In the genomic region with DNA sequence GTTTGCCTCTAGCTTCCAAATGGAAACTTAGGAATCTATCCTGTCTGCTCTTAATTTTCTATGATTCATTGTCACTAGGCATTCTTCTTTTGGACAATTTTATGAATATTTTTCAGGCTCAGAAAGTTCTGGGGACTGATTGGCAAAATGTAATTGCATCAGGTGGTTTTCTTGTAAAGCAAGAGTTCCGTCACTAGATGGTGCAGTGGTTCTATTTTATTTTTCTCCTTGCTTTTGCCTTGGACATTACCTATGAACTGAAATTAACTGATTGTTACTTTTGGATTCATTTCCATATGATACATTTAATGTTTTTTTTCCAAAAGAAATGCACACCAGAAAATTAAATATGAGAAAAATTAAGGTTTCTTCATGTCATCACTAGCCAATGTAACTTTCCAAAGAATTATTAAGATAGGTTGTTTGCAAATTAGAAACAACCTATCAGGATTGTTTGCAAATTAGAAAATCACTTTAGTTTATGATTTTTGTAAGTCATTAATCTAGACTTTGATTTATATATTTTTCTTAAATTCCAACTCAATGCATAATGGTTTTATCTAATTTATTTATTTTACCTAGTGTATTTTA, we compare ENCODE assay signal across 8 cellular contexts. TPM values are rescaled to one million over a fixed set of nuclear protein-coding genes. Genes with fewer than 3 reads are reported as not detected.
DNase-seq lines count a peak whose midpoint lies in the region; TF ChIP-seq lines count a peak whose summit lies in the region.

No MANE protein-coding gene starts in this region.

- WGBS in hepatocyte (ENCODE audit: low lambda C conversion rate, missing lambda C conversion rate): 9% methylated on average over 1 of the region's 1 CpG
- WGBS in tibial nerve, 2 donors: 15 to 30% methylated on average over 1 of the region's 1 CpG

- no peak overlapping the region for H3K4me3 Mint-ChIP-seq in activated naive CD8-positive, alpha-beta T cell treated with anti-CD3 and anti-CD28 coated beads for 36 hours

- H3K9me2 ChIP-seq in hepatocyte (replicated peaks; ENCODE audit: insufficient read depth): no peaks in the 10 kb centered on the region

- no peaks in the 10 kb centered on the region for H3K36me3 ChIP-seq in KMS-11 (ENCODE audit: insufficient read depth)
- H3K36me3 ChIP-seq in hepatocyte (replicated peaks; ENCODE audit: insufficient read depth, low read depth): no peaks in the 10 kb centered on the region
- no peaks in the 10 kb centered on the region for H3K36me3 ChIP-seq in tibial nerve

- TF ChIP-seq CTCF in KMS-11 (conservative IDR thresholded peaks at IDR 0.05; ENCODE audit: low read depth, low read length) (peak; percentile 76), hepatocyte (IDR thresholded peaks at IDR 0.05; ENCODE audit: poor library complexity) (peak; percentile 77), tibial nerve (IDR thresholded peaks at IDR 0.05) (peak in 4 of 5 experiments; percentile 48 to 69 (median 63))

- H3K9ac ChIP-seq in KMS-11: no peak overlapping the region

- peaks cover 5% of the 10 kb centered on the region for H3K4me1 ChIP-seq in KMS-11 (ENCODE audit: low read depth, poor library complexity, severe bottlenecking)
- peaks cover 7% of the 10 kb centered on the region for H3K4me1 ChIP-seq in hepatocyte (ENCODE audit: insufficient read depth)
- peaks cover 0 to 20% (median 5%) of the 10 kb centered on the region in 4 donors for H3K4me1 ChIP-seq in tibial nerve

- DNase-seq in G401 (ENCODE audit: low spot score): peak; percentile 49
- peak; percentile 41 for DNase-seq in SW480 (ENCODE audit: low spot score)
- DNase-seq in hepatocyte (ENCODE audit: low spot score): peak; percentile 54
- no peak for DNase-seq in tibial nerve (ENCODE audit: low spot score in 2 of 2)
- no peak for DNase-seq in activated CD4-positive, alpha-beta T cell treated with anti-CD3 and anti-CD28 coated beads, Interleukin-2, amount 50 U/mL, for 4 hours
- no peak for DNase-seq in activated naive CD8-positive, alpha-beta T cell treated with anti-CD3 and anti-CD28 coated beads for 36 hours
- DNase-seq in effector CD4-positive, alpha-beta T cell: no peak

- H3K27me3 ChIP-seq in KMS-11 (ENCODE audit: insufficient read depth, low read depth): no peaks in the 10 kb centered on the region
- no peaks in the 10 kb centered on the region for H3K27me3 ChIP-seq in hepatocyte
- H3K27me3 ChIP-seq in tibial nerve: no peaks in the 10 kb centered on the region

- in situ Hi-C loops in G401 (cut with HindIII; ENCODE audit: low sequenced_read_pairs): no loop called here

- no peaks in the 10 kb centered on the region for H4K20me1 ChIP-seq in KMS-11 (ENCODE audit: insufficient read depth)
- H4K20me1 ChIP-seq in hepatocyte (ENCODE audit: insufficient read depth, poor library complexity, severe bottlenecking): no peaks in the 10 kb centered on the region

- no peaks in the 10 kb centered on the region for H3K27me3 Mint-ChIP-seq in activated naive CD8-positive, alpha-beta T cell treated with anti-CD3 and anti-CD28 coated beads for 36 hours

- H2AFZ ChIP-seq in KMS-11 (ENCODE audit: low read depth): peak overlapping the region; percentile 16; the same call in 1 of the 2 replicates
- no peak overlapping the region for H2AFZ ChIP-seq in hepatocyte

- no peaks in the 10 kb centered on the region for H3K79me2 ChIP-seq in KMS-11 (ENCODE audit: insufficient read depth, low read depth)
- H3K79me2 ChIP-seq in hepatocyte: no peaks in the 10 kb centered on the region

- TF ChIP-seq POLR2A in tibial nerve (IDR thresholded peaks at IDR 0.05): no peak

- no peak overlapping the region for H3K4me2 ChIP-seq in KMS-11
- no peak overlapping the region for H3K4me2 ChIP-seq in hepatocyte

- TF ChIP-seq EP300 in tibial nerve (IDR thresholded peaks at IDR 0.05): no peak

- H3K27ac ChIP-seq in KMS-11 (no peak overlapping the region), hepatocyte (no peak overlapping the region), tibial nerve (no peak overlapping the region)

- H3K4me3 ChIP-seq in KMS-11 (IDR thresholded peaks at IDR 0.05; ENCODE audit: insufficient read depth, low read depth, low read length) (no peak overlapping the region), hepatocyte (no peak overlapping the region), tibial nerve (no peak overlapping the region)

- H3K9me3 ChIP-seq in hepatocyte (ENCODE audit: low read depth) (no peaks in the 10 kb centered on the region), tibial nerve (no peaks in the 10 kb centered on the region)

- H3K27ac Mint-ChIP-seq in activated naive CD8-positive, alpha-beta T cell treated with anti-CD3 and anti-CD28 coated beads for 36 hours: no peak overlapping the region

- no peaks in the 10 kb centered on the region for H3K4me1 Mint-ChIP-seq in activated naive CD8-positive, alpha-beta T cell treated with anti-CD3 and anti-CD28 coated beads for 36 hours

- no peaks in the 10 kb centered on the region for H3K9me3 Mint-ChIP-seq in activated naive CD8-positive, alpha-beta T cell treated with anti-CD3 and anti-CD28 coated beads for 36 hours

- no peaks in the 10 kb centered on the region for H3K36me3 Mint-ChIP-seq in activated naive CD8-positive, alpha-beta T cell treated with anti-CD3 and anti-CD28 coated beads for 36 hours

RNA-seq across cellular contexts. Expression of a gene that starts 48.0 kb away (rescaled TPM):
- 4.9 and 6.3 TPM in 2 replicates for total RNA-seq in G401 (2014; rRNA removed; shearing (Covaris generic))
- total RNA-seq in hepatocyte: 5.1 and 6.5 TPM in 2 replicates
- 0.82 and 1.4 TPM in 2 replicates for polyA plus RNA-seq in hepatocyte
- 1 to 10 TPM; 6.1 to 8.7 (median 7.4) TPM for total RNA-seq in tibial nerve
- total RNA-seq in activated naive CD8-positive, alpha-beta T cell treated with anti-CD3 and anti-CD28 coated beads for 36 hours: 1 to 10 TPM; 2.0 to 2.2 TPM

Comparison
In these comparisons a context has a peak if more than half of its experiments do, and no peak if none do; other contexts are left out.
1. DNase-seq: peak in G401 (single experiment), SW480 (single experiment) and hepatocyte (single experiment); none in tibial nerve (0 of 2), activated CD4-positive, alpha-beta T cell treated with anti-CD3 and anti-CD28 coated beads, Interleukin-2, amount 50 U/mL, for 4 hours (0 of 2), activated naive CD8-positive, alpha-beta T cell treated with anti-CD3 and anti-CD28 coated beads for 36 hours (single experiment) and effector CD4-positive, alpha-beta T cell (single experiment).
2. Peak in every context shown above with its lines, with median percentiles within 50 percentile points of each other: CTCF ChIP-seq.